In genomic region chr5:61301820-61302563, GRCh38 we compare ENCODE assay signal across 1 cellular context.
A peak's percentile ranks its signal among the peaks of the same experiment; 100 is the strongest.
TF ChIP-seq lines count a peak whose summit lies in the region.

No MANE protein-coding gene starts in this region.

TF ChIP-seq in A549, 52 proteins besides CTCF, POLR2A, EP300 and RAD21 (continued from another document):
- TF ChIP-seq ATOH8 (CRISPR knock-in tag; IDR thresholded peaks at IDR 0.05; ENCODE audit: low read depth) (no peak), CBX8 (IDR thresholded peaks at IDR 0.05) (no peak), EHMT2 (IDR thresholded peaks at IDR 0.05; ENCODE audit: low read depth) (no peak), HDAC2 (IDR thresholded peaks at IDR 0.05) (no peak), SMC3 (IDR thresholded peaks at IDR 0.05) (peak; percentile 20; the same call in 1 of the 3 replicates), PBX3 (IDR thresholded peaks at IDR 0.05) (no peak), GATA3 (IDR thresholded peaks at IDR 0.05; ENCODE audit: borderline replicate concordance) (peak; percentile 87; the same call in 1 of the 2 replicates), NFE2L2 (conservative IDR thresholded peaks at IDR 0.05; ENCODE audit: low read length) (no peak), ELK1 (IDR thresholded peaks at IDR 0.05; ENCODE audit: low read depth, low read length) (no peak), MAX (IDR thresholded peaks at IDR 0.05) (peak; percentile 90), NR3C1 (IDR thresholded peaks at IDR 0.05) (no peak), FOSL2 (IDR thresholded peaks at IDR 0.05) (peak; percentile 87), FOSL2 (CRISPR knock-in tag; IDR thresholded peaks at IDR 0.05) (peak; percentile 98), BHLHE40 (IDR thresholded peaks at IDR 0.05; ENCODE audit: low read depth, low read length) (no peak), CHD4 (IDR thresholded peaks at IDR 0.05; ENCODE audit: borderline replicate concordance) (no peak), PHF8 (IDR thresholded peaks at IDR 0.05; ENCODE audit: borderline replicate concordance, low read depth) (no peak), HOXA7 (CRISPR knock-in tag; IDR thresholded peaks at IDR 0.05) (no peak), CEBPB (IDR thresholded peaks at IDR 0.05) (peak; percentile 57 to 95; a peak in 3 of 4 replicates)
- TF ChIP-seq, protein P1, sequence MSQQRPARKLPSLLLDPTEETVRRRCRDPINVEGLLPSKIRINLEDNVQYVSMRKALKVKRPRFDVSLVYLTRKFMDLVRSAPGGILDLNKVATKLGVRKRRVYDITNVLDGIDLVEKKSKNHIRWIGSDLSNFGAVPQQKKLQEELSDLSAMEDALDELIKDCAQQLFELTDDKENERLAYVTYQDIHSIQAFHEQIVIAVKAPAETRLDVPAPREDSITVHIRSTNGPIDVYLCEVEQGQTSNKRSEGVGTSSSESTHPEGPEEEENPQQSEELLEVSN (IDR thresholded peaks at IDR 0.05; ENCODE audit: borderline replicate concordance, low read depth): no peak
TF ChIP-seq in A549: peak in this region for 10.
